ENCODE assay signal across 11 cellular contexts in genomic region chr13:102440259-102440936, GRCh38. TPM values are rescaled to one million over a fixed set of nuclear protein-coding genes. Genes with fewer than 3 reads are reported as not detected.
A peak's percentile ranks its signal among the peaks of the same experiment; 100 is the strongest.
DNase-seq lines count a peak whose midpoint lies in the region; ATAC-seq lines count a peak whose summit lies in the region.
"Had no signal": no experiment of that assay in that cellular context is flagged by ENCODE, and none has a peak within 500 bp of the region (broad histone marks: within the 10 kb centered on the region; RNA-seq: fewer than 3 reads in every experiment).

No MANE protein-coding gene starts in this region.

- H3K27ac Mint-ChIP-seq in T-helper 17 cell, result no peak overlapping the region

- H3K9me3 ChIP-seq in T-helper 17 cell (ENCODE audit: control insufficient read depth, low read length, poor library complexity, severe bottlenecking), result no peaks in the 10 kb centered on the region
- H3K9me3 ChIP-seq: heart right ventricle had no signal

- H3K36me3 Mint-ChIP-seq in T-helper 17 cell (ENCODE audit: low read depth), result no peaks in the 10 kb centered on the region

- peaks cover 38% of the 10 kb centered on the region for H3K27me3 Mint-ChIP-seq in T-helper 17 cell

- H3K4me1 Mint-ChIP-seq in T-helper 17 cell, result no peaks in the 10 kb centered on the region

- peak; percentile 49 for ATAC-seq in GM19351 (IDR thresholded peaks at IDR 0.05; ENCODE audit: unreplicated experiment)
- peak; percentile 42 for ATAC-seq in HG02884 (IDR thresholded peaks at IDR 0.05; ENCODE audit: unreplicated experiment)
- ATAC-seq in T-helper 17 cell, result no peak
- ATAC-seq: heart right ventricle had no signal

- no peak overlapping the region for H3K4me3 Mint-ChIP-seq in T-helper 17 cell

- DNase-seq in NCI-H2171 (lab: John Stamatoyannopoulos, UW) (peak; percentile 28), renal cortical epithelial cell (ENCODE audit: low read depth) (peak; percentile 96), hippocampal formation (lab: John Stamatoyannopoulos, UW) (no peak), T-helper 17 cell (no peak), NCI-H524 treated with DMSO at 0.1 percent for 48 hours (lab: John Stamatoyannopoulos, UW) (no peak)
- no peak for DNase-seq in stimulated activated CD4-positive, alpha-beta T cell treated with anti-CD3 and anti-CD28 coated beads, Interleukin-2, amount 100 ng/mL, for 48 hours
- DNase-seq: heart right ventricle; stimulated activated CD8-positive, alpha-beta memory T cell treated with anti-CD3 and anti-CD28 coated beads, Interleukin-4, amount 100 ng/mL, for 48 hours had no signal

RNA-seq across cellular contexts. Expression of gene FGF14, which starts 38.5 kb away (rescaled TPM):
- total RNA-seq in renal cortical epithelial cell (0.70 TPM in 1 of 2 replicates, not detected in the other), T-helper 17 cell (not detected)
- total RNA-seq: cardiac muscle cell had no signal

Comparison
In these comparisons a context has a peak if more than half of its experiments do, and no peak if none do; other contexts are left out.
1. DNase-seq: peak in NCI-H2171 (single experiment) and renal cortical epithelial cell (single experiment); none in hippocampal formation (0 of 2), stimulated activated CD4-positive, alpha-beta T cell treated with anti-CD3 and anti-CD28 coated beads, Interleukin-2, amount 100 ng/mL, for 48 hours (0 of 2), T-helper 17 cell (0 of 3) and NCI-H524 treated with DMSO at 0.1 percent for 48 hours (single experiment).